Comparison of ENCODE assay signal across 8 cellular contexts in genomic region chr14:75051556-75051899, GRCh38. TPM values are rescaled to one million over a fixed set of nuclear protein-coding genes. Genes with fewer than 3 reads are reported as not detected.
DNase-seq lines count a peak whose midpoint lies in the region; ATAC-seq and TF ChIP-seq lines count a peak whose summit lies in the region.

No MANE protein-coding gene starts in this region.

- peak overlapping the region; percentile 84 for H3K27ac ChIP-seq in C4-2B
- peak overlapping the region; percentile 82 for H3K27ac ChIP-seq in duodenal mucosa (ENCODE audit: low read depth, low read length)
- no peak overlapping the region for H3K27ac ChIP-seq in neural progenitor cell

- peaks cover 5% of the 10 kb centered on the region for H3K27me3 Mint-ChIP-seq in neural progenitor cell (ENCODE audit: insufficient read depth, low read depth)

- H3K27ac Mint-ChIP-seq in neural progenitor cell, result peak overlapping the region; percentile 80

- ATAC-seq in HG03354 (IDR thresholded peaks at IDR 0.05; ENCODE audit: poor library complexity, severe bottlenecking, unreplicated experiment), result no peak

- peak overlapping the region; percentile 91 for H3K4me3 Mint-ChIP-seq in neural progenitor cell

- H3K9me3 ChIP-seq in duodenal mucosa (ENCODE audit: control insufficient read depth in 1 of 2, low read length in 2 of 2) (no peaks in the 10 kb centered on the region), neural progenitor cell (ENCODE audit: low read depth) (no peaks in the 10 kb centered on the region)

- H3F3A ChIP-seq in neural progenitor cell (ENCODE audit: low read depth), result peaks cover 27% of the 10 kb centered on the region

- peak overlapping the region; percentile 92 for H2AFZ ChIP-seq in neural progenitor cell (replicated peaks)

- TF ChIP-seq POLR2A in NB4 (IDR thresholded peaks at IDR 0.05; ENCODE audit: extremely low read depth, insufficient read length), result no peak

- peaks cover 9 to 15% of the 10 kb centered on the region in 2 donors for H3K4me1 ChIP-seq in duodenal mucosa (ENCODE audit: control insufficient read depth in 1 of 2, insufficient read depth in 2 of 2, low read length in 2 of 2)
- H3K4me1 ChIP-seq in neural progenitor cell, result peaks cover 10% of the 10 kb centered on the region

- TF ChIP-seq CTCF in C4-2B (conservative IDR thresholded peaks at IDR 0.05) (no peak), NB4 (IDR thresholded peaks at IDR 0.05; ENCODE audit: low read depth, low read length) (no peak), neural progenitor cell (IDR thresholded peaks at IDR 0.05) (no peak)

- H3K4me3 ChIP-seq in NB4 (ENCODE audit: low read depth, low read length), result peak overlapping the region; percentile 62
- H3K4me3 ChIP-seq in duodenal mucosa (ENCODE audit: low read depth in 1 of 2, low read length in 2 of 2), result peak overlapping the region; percentile 67 to 78
- peak overlapping the region; percentile 51 for H3K4me3 ChIP-seq in neural progenitor cell

- DNase-seq in NB4 (ENCODE audit: low read depth), result no peak
- no peak for DNase-seq in neural progenitor cell (ENCODE audit: low spot score)
- DNase-seq in T1000 (lab: John Stamatoyannopoulos, UW), result no peak
- no peak for DNase-seq in C1 segment of cervical spinal cord (lab: John Stamatoyannopoulos, UW)
- DNase-seq in NK-92 treated with Interleukin-12 subunit alpha and Interleukin-12 subunit beta, amount 100 ng/mL, for 24 hours (lab: John Stamatoyannopoulos, UW), result no peak

- H4K20me1 ChIP-seq in neural progenitor cell (ENCODE audit: low read depth), result no peaks in the 10 kb centered on the region

- peak overlapping the region; percentile 45 to 93 for H3K9ac ChIP-seq in duodenal mucosa (ENCODE audit: low read depth in 1 of 2, low read length in 2 of 2)
- no peak overlapping the region for H3K9ac ChIP-seq in neural progenitor cell

- H3K79me2 ChIP-seq in neural progenitor cell (ENCODE audit: low read depth), result peaks cover 14% of the 10 kb centered on the region

- peaks cover 32% of the 10 kb centered on the region for H3K36me3 Mint-ChIP-seq in neural progenitor cell

- peaks cover 12% of the 10 kb centered on the region for H3K4me1 Mint-ChIP-seq in neural progenitor cell

- H3K36me3 ChIP-seq in duodenal mucosa (ENCODE audit: control insufficient read depth in 1 of 2, insufficient read depth in 2 of 2, low read length in 2 of 2), result no peaks in the 10 kb centered on the region
- no peaks in the 10 kb centered on the region for H3K36me3 ChIP-seq in neural progenitor cell

- peak overlapping the region; percentile 86 for H3K4me2 ChIP-seq in neural progenitor cell

- H3K27me3 ChIP-seq in duodenal mucosa (ENCODE audit: control insufficient read depth in 1 of 2, insufficient read depth in 2 of 2, low read length in 2 of 2), result no peaks in the 10 kb centered on the region
- no peaks in the 10 kb centered on the region for H3K27me3 ChIP-seq in neural progenitor cell

- H3K9me3 Mint-ChIP-seq in neural progenitor cell, result peaks cover 7% of the 10 kb centered on the region

RNA-seq across cellular contexts. Expression of gene MLH3, which starts 0.3 kb away (rescaled TPM):
- 23.2 and 41.5 TPM in 2 replicates for total RNA-seq in neural progenitor cell (ENCODE audit: low replicate concordance)

RNA-seq across cellular contexts. Expression of gene ACYP1, which starts 12.3 kb away (rescaled TPM):
- 38.8 and 43.1 TPM in 2 replicates for total RNA-seq in neural progenitor cell (ENCODE audit: low replicate concordance)

RNA-seq across cellular contexts. Expression of gene ZC2HC1C, which starts 17.9 kb away (rescaled TPM):
- 0.90 and 0.94 TPM in 2 replicates for total RNA-seq in neural progenitor cell (ENCODE audit: low replicate concordance)

RNA-seq across cellular contexts. Expression of gene EIF2B2, which starts 48.8 kb away (rescaled TPM):
- total RNA-seq in neural progenitor cell (ENCODE audit: low replicate concordance), result 26.9 and 29.7 TPM in 2 replicates
